In genomic region chr10:47087667-47088066, GRCh38 we compare ENCODE assay signal across 17 cellular contexts.
"Had no signal": no experiment of that assay in that cellular context is flagged by ENCODE, and none has a peak within 500 bp of the region (broad histone marks: within the 10 kb centered on the region; RNA-seq: fewer than 3 reads in every experiment).

No MANE protein-coding gene starts in this region.

- H3K4me1 ChIP-seq: esophagus squamous epithelium, psoas muscle, spleen, uterus had no signal

- H3K27ac Mint-ChIP-seq: activated B cell treated with CpG ODN at 0.5 μM for 24 hours; activated CD4-positive, alpha-beta T cell treated with anti-CD3 and anti-CD28 coated beads, Interleukin-2, amount 10 ng/mL, durations not matched to agents 24 days and 14 days; activated naive CD4-positive, alpha-beta T cell treated with anti-CD3 and anti-CD28 coated beads, Interleukin-2, amount 50 U/mL, for 24 hours; nephron had no signal

- H3K27me3 Mint-ChIP-seq: activated CD4-positive, alpha-beta T cell treated with anti-CD3 and anti-CD28 coated beads, Interleukin-2, amount 10 ng/mL, durations not matched to agents 24 days and 14 days; activated naive CD4-positive, alpha-beta T cell treated with anti-CD3 and anti-CD28 coated beads, Interleukin-2, amount 50 U/mL, for 24 hours had no signal

- H3K36me3 ChIP-seq: esophagus squamous epithelium, spleen, uterus had no signal

- H3K9me3 Mint-ChIP-seq: activated CD4-positive, alpha-beta T cell treated with anti-CD3 and anti-CD28 coated beads, Interleukin-2, amount 10 ng/mL, durations not matched to agents 24 days and 14 days; activated naive CD4-positive, alpha-beta T cell treated with anti-CD3 and anti-CD28 coated beads, Interleukin-2, amount 50 U/mL, for 24 hours; nephron had no signal

- H3K27me3 ChIP-seq: esophagus squamous epithelium, spleen, uterus had no signal

- H3K4me3 ChIP-seq: esophagus squamous epithelium, psoas muscle, spleen, uterus had no signal

- DNase-seq: activated B cell treated with CpG ODN at 0.5 μM for 24 hours; activated CD4-positive, alpha-beta T cell treated with anti-CD3 and anti-CD28 coated beads, Interleukin-2, amount 10 ng/mL, durations not matched to agents 24 days and 14 days; activated T-cell treated with anti-CD3 and anti-CD28 coated beads for 4 hours; esophagus squamous epithelium; foreskin fibroblast; glutamatergic neuron; occipital lobe; psoas muscle; spleen; stimulated activated CD4-positive, alpha-beta T cell treated with anti-CD3 and anti-CD28 coated beads, Interleukin-2, amount 100 ng/mL, for 24 hours; stimulated activated naive CD4-positive, alpha-beta T cell treated with Interleukin-2 at 50 U/mL for 16 hours; T-helper 2 cell; uterus had no signal

- H3K4me1 Mint-ChIP-seq: activated B cell treated with CpG ODN at 0.5 μM for 24 hours, nephron had no signal

- H3K27ac ChIP-seq: esophagus squamous epithelium, psoas muscle, spleen, uterus had no signal

- H3K4me3 Mint-ChIP-seq: activated B cell treated with CpG ODN at 0.5 μM for 24 hours; activated CD4-positive, alpha-beta T cell treated with anti-CD3 and anti-CD28 coated beads, Interleukin-2, amount 10 ng/mL, durations not matched to agents 24 days and 14 days; activated naive CD4-positive, alpha-beta T cell treated with anti-CD3 and anti-CD28 coated beads, Interleukin-2, amount 50 U/mL, for 24 hours; nephron had no signal

- H3K36me3 Mint-ChIP-seq: activated naive CD4-positive, alpha-beta T cell treated with anti-CD3 and anti-CD28 coated beads, Interleukin-2, amount 50 U/mL, for 24 hours had no signal

- ATAC-seq: left lobe of liver, psoas muscle, sciatic nerve had no signal

- H3K9me3 ChIP-seq: esophagus squamous epithelium, psoas muscle, spleen, uterus had no signal
